ENCODE assay signal across 28 cellular contexts in the genomic region with DNA sequence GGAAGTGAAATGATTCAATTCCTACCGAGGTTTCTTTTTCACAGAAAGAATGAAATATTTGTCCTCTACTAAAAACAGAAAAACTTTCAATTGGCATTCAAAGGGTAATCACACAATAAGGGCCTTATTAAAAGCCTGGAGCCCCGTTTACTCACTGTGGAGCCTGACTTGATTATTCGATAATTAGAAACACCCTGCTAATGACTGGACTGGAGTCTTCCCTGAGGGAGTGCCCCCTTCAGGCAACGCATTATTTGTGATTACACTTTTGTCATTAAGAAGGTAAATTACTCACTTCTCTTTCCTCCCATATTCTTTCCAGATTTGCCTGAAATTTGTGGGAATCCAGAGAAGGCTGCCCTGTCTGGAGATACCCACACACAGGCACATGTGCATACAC.
DNase-seq lines count a peak whose midpoint lies in the region; ATAC-seq and TF ChIP-seq lines count a peak whose summit lies in the region.
"Had no signal": no experiment of that assay in that cellular context is flagged by ENCODE, and none has a peak within 500 bp of the region (broad histone marks: within the 10 kb centered on the region; RNA-seq: fewer than 3 reads in every experiment).

No MANE protein-coding gene starts in this region.

- no peaks in the 10 kb centered on the region for H3K36me3 ChIP-seq in right atrium auricular region
- H3K36me3 ChIP-seq: ascending aorta, MG63, sigmoid colon, WERI-Rb-1 had no signal

- H3K27me3 Mint-ChIP-seq in brain (no peaks in the 10 kb centered on the region), nephron (ENCODE audit: low read depth) (peaks cover 11% of the 10 kb centered on the region)

- no peak for TF ChIP-seq POLR2A in lower leg skin (IDR thresholded peaks at IDR 0.05)

- no peak for ATAC-seq in left ventricle myocardium superior
- ATAC-seq: Right ventricle myocardium inferior had no signal

- WGBS in lower leg skin, 2 donors = 31 to 39% methylated on average over 4 of the region's 4 CpGs

- H3K36me3 Mint-ChIP-seq in brain (no peaks in the 10 kb centered on the region), nephron (ENCODE audit: low read depth) (no peaks in the 10 kb centered on the region)
- H3K36me3 Mint-ChIP-seq: activated naive CD8-positive, alpha-beta T cell treated with anti-CD3 and anti-CD28 coated beads, Interleukin-2, amount 10 ng/mL, durations not matched to agents 7 days and 5 days; CD8-positive, alpha-beta memory T cell had no signal

- H3K4me3 ChIP-seq in right atrium auricular region (no peak overlapping the region), lower leg skin (ENCODE audit: low read depth, poor library complexity, severe bottlenecking) (no peak overlapping the region)
- H3K4me3 ChIP-seq: ascending aorta, MG63, sigmoid colon had no signal

- peak overlapping the region; percentile 67 to 79 for H3K27ac ChIP-seq in right atrium auricular region
- H3K27ac ChIP-seq: ascending aorta, WERI-Rb-1 had no signal

- peaks cover 59% of the 10 kb centered on the region for H3K4me1 Mint-ChIP-seq in brain
- peaks cover 73% of the 10 kb centered on the region for H3K4me1 Mint-ChIP-seq in nephron
- H3K4me1 Mint-ChIP-seq: activated naive CD8-positive, alpha-beta T cell treated with anti-CD3 and anti-CD28 coated beads, Interleukin-2, amount 10 ng/mL, durations not matched to agents 7 days and 5 days; CD8-positive, alpha-beta memory T cell had no signal

- no peak for DNase-seq in right atrium auricular region (ENCODE audit: low spot score)
- DNase-seq in left ventricle myocardium superior = no peak
- DNase-seq in A172 (ENCODE audit: low spot score) = no peak
- no peak for DNase-seq in lower leg skin (ENCODE audit: low spot score in 2 of 2)
- no peak for DNase-seq in DMS114 treated with DMSO at 0.1 percent for 48 hours (lab: John Stamatoyannopoulos, UW; ENCODE audit: unreplicated experiment)
- DNase-seq in cerebellum (ENCODE audit: low spot score) = no peak
- DNase-seq: activated CD4-positive, alpha-beta T cell treated with anti-CD3 and anti-CD28 coated beads for 48 hours; activated gamma-delta T cell; activated naive CD8-positive, alpha-beta T cell treated with anti-CD3 and anti-CD28 coated beads, Interleukin-2, amount 10 ng/mL, durations not matched to agents 7 days and 5 days; activated T-cell treated with anti-CD3 and anti-CD28 coated beads, Interleukin-2, amount 50 U/mL, for 24 hours; AML-193; caudate nucleus; CD8-positive, alpha-beta memory T cell; KBM-7; kidney; mammary epithelial cell; MG63; NCI-H1417 treated with DMSO at 0.1 percent for 48 hours; NCI-H2107; posterior cingulate gyrus; sigmoid colon; stimulated activated naive CD4-positive, alpha-beta T cell; WERI-Rb-1 had no signal

- peaks cover 0 to 36% of the 10 kb centered on the region in 2 donors for H3K4me1 ChIP-seq in right atrium auricular region
- H3K4me1 ChIP-seq: ascending aorta had no signal

- no peaks in the 10 kb centered on the region for H3K27me3 ChIP-seq in right atrium auricular region
- H3K27me3 ChIP-seq: ascending aorta, MG63, sigmoid colon had no signal

- peaks cover 0 to 3% (median 0%) of the 10 kb centered on the region in 5 experiments for H3K9me3 Mint-ChIP-seq in brain
- no peaks in the 10 kb centered on the region for H3K9me3 Mint-ChIP-seq in nephron
- H3K9me3 Mint-ChIP-seq: activated naive CD8-positive, alpha-beta T cell treated with anti-CD3 and anti-CD28 coated beads, Interleukin-2, amount 10 ng/mL, durations not matched to agents 7 days and 5 days; activated T-cell treated with anti-CD3 and anti-CD28 coated beads, Interleukin-2, amount 50 U/mL, for 24 hours; CD8-positive, alpha-beta memory T cell; T-helper 2 cell treated with Interferon-gamma antibody and Interleukin-4, amounts not matched to agents 5 μg/mL and 100 μg/mL, for 36 hours had no signal

- intact Hi-C loops in left ventricle myocardium superior (cut with micrococcal nuclease) = no loop called here
- intact Hi-C loops in lower leg skin (cut with DNase I; ENCODE audit: low total_unique reads) = no loop called here

- H3K9me3 ChIP-seq in right atrium auricular region = no peaks in the 10 kb centered on the region
- H3K9me3 ChIP-seq: ascending aorta, MG63, sigmoid colon had no signal

- TF ChIP-seq CTCF in right atrium auricular region (IDR thresholded peaks at IDR 0.05) (no peak), brain (conservative IDR thresholded peaks at IDR 0.05) (peak in 1 of 2 experiments; percentile 11), nephron (IDR thresholded peaks at IDR 0.05; ENCODE audit: unreplicated experiment in 3 of 3) (no peak), lower leg skin (IDR thresholded peaks at IDR 0.05) (no peak)

- H3K4me3 Mint-ChIP-seq in brain = peak overlapping the region in 2 of 5 experiments; percentile 31 to 52
- no peak overlapping the region for H3K4me3 Mint-ChIP-seq in nephron
- H3K4me3 Mint-ChIP-seq: activated naive CD8-positive, alpha-beta T cell treated with anti-CD3 and anti-CD28 coated beads, Interleukin-2, amount 10 ng/mL, durations not matched to agents 7 days and 5 days; activated T-cell treated with anti-CD3 and anti-CD28 coated beads, Interleukin-2, amount 50 U/mL, for 24 hours; CD8-positive, alpha-beta memory T cell; T-helper 2 cell treated with Interferon-gamma antibody and Interleukin-4, amounts not matched to agents 5 μg/mL and 100 μg/mL, for 36 hours had no signal

- H3K27ac Mint-ChIP-seq in brain = peak overlapping the region; percentile 47 to 74 (median 59)
- peak overlapping the region; percentile 65 to 99 (median 89) for H3K27ac Mint-ChIP-seq in nephron
- H3K27ac Mint-ChIP-seq: activated naive CD8-positive, alpha-beta T cell treated with anti-CD3 and anti-CD28 coated beads, Interleukin-2, amount 10 ng/mL, durations not matched to agents 7 days and 5 days; activated T-cell treated with anti-CD3 and anti-CD28 coated beads, Interleukin-2, amount 50 U/mL, for 24 hours; CD8-positive, alpha-beta memory T cell; T-helper 2 cell treated with Interferon-gamma antibody and Interleukin-4, amounts not matched to agents 5 μg/mL and 100 μg/mL, for 36 hours had no signal
